Comparison of ENCODE assay signal across 2 cellular contexts in the genomic region with DNA sequence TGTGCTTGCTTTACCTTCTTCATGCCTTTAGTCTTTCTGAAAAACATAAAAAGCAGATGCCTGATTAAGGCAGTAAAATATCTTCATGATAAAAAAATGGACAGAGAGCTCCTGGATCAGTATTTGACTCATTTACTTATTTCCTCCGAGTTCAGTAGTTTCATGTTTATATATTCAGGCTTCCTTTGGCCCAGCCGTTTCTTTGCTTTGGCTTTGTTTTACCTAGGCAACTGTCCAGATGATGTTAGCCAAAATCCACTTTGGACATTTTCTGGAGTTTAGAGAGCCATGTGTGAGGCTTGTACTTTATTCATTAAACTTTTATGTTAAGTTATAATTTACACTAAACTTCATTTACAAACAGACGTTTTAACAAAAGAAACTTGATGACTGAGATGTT.
TF ChIP-seq lines count a peak whose summit lies in the region.

No MANE protein-coding gene starts in this region.

TF ChIP-seq in A549, 52 proteins besides CTCF, POLR2A, EP300 and RAD21:
- no peak for TF ChIP-seq CBX2 (IDR thresholded peaks at IDR 0.05; ENCODE audit: borderline replicate concordance, low read depth)
- no peak for TF ChIP-seq FOSL2 (IDR thresholded peaks at IDR 0.05)
- no peak for TF ChIP-seq FOSL2 (CRISPR knock-in tag; IDR thresholded peaks at IDR 0.05)

TF ChIP-seq in IMR-90, 13 proteins besides CTCF, POLR2A, EP300 and RAD21:
- TF ChIP-seq CHD1 (IDR thresholded peaks at IDR 0.05; ENCODE audit: low read depth, low read length) (no peak), BHLHE40 (IDR thresholded peaks at IDR 0.05; ENCODE audit: low read depth, low read length) (no peak), MAFK (IDR thresholded peaks at IDR 0.05; ENCODE audit: low read depth, low read length) (no peak), MXI1 (IDR thresholded peaks at IDR 0.05; ENCODE audit: borderline replicate concordance, low read depth, low read length) (no peak), SMC3 (IDR thresholded peaks at IDR 0.05; ENCODE audit: low read depth, low read length) (no peak), FOS (IDR thresholded peaks at IDR 0.05; ENCODE audit: low read depth, low read length) (no peak), MAZ (IDR thresholded peaks at IDR 0.05; ENCODE audit: borderline replicate concordance, low read depth, low read length) (no peak), NFE2L2 (IDR thresholded peaks at IDR 0.05; ENCODE audit: low read depth, low read length) (no peak), CEBPB (IDR thresholded peaks at IDR 0.05; ENCODE audit: low read depth, low read length) (no peak), RCOR1 (IDR thresholded peaks at IDR 0.05; ENCODE audit: insufficient replicate concordance, low read length) (no peak), RFX5 (IDR thresholded peaks at IDR 0.05; ENCODE audit: low read depth, low read length) (no peak)
- TF ChIP-seq, protein P1, sequence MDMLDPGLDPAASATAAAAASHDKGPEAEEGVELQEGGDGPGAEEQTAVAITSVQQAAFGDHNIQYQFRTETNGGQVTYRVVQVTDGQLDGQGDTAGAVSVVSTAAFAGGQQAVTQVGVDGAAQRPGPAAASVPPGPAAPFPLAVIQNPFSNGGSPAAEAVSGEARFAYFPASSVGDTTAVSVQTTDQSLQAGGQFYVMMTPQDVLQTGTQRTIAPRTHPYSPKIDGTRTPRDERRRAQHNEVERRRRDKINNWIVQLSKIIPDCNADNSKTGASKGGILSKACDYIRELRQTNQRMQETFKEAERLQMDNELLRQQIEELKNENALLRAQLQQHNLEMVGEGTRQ (IDR thresholded peaks at IDR 0.05; ENCODE audit: low read depth, low read length): no peak
- TF ChIP-seq, protein P2, sequence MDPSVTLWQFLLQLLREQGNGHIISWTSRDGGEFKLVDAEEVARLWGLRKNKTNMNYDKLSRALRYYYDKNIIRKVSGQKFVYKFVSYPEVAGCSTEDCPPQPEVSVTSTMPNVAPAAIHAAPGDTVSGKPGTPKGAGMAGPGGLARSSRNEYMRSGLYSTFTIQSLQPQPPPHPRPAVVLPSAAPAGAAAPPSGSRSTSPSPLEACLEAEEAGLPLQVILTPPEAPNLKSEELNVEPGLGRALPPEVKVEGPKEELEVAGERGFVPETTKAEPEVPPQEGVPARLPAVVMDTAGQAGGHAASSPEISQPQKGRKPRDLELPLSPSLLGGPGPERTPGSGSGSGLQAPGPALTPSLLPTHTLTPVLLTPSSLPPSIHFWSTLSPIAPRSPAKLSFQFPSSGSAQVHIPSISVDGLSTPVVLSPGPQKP (IDR thresholded peaks at IDR 0.05; ENCODE audit: borderline replicate concordance, low read depth, low read length): no peak
